Comparison of ENCODE assay signal across 8 cellular contexts in genomic region chr6:52162940-52163908, GRCh38. TPM values are rescaled to one million over a fixed set of nuclear protein-coding genes. Genes with fewer than 3 reads are reported as not detected.
A peak's percentile ranks its signal among the peaks of the same experiment; 100 is the strongest.
DNase-seq lines count a peak whose midpoint lies in the region; ATAC-seq, FAIRE-seq and TF ChIP-seq lines count a peak whose summit lies in the region.

No MANE protein-coding gene starts in this region.

- H3K9me2 ChIP-seq in HCT116 (ENCODE audit: insufficient read depth) = no peaks in the 10 kb centered on the region

- TF ChIP-seq EP300 in HepG2 (IDR thresholded peaks at IDR 0.05; ENCODE audit: low read depth in 2 of 2, low read length in 2 of 2) (no peak), HepG2 (CRISPR knock-in tag; IDR thresholded peaks at IDR 0.05; ENCODE audit: borderline replicate concordance) (no peak)

- intact Hi-C loops in left ventricle myocardium inferior (cut with micrococcal nuclease) = loop anchor here (10.0 kb wide), 1 partner anchor 72 kb away; no protein-coding TSS in a partner anchor
- intact Hi-C loops in right cardiac atrium (cut with DNase I) = no loop called here
- intact Hi-C loops in HCT116 (cut with micrococcal nuclease) = loop anchor here (1.0 to 2.0 kb wide), 4 partner anchors 71 to 500 kb away; no protein-coding TSS in a partner anchor
- intact Hi-C loops in HepG2 (cut with micrococcal nuclease; ENCODE audit: unreplicated experiment) = loop anchor here (1.0 to 2.0 kb wide), 4 partner anchors 71 to 500 kb away; no protein-coding TSS in a partner anchor

- RAD21 ChIA-PET in HCT116 (lab: Charles Lee; ENCODE audit: low non-redundant PET in 1 of 2, low total read pairs in 2 of 2, uncharacterized antibody in 2 of 2, unreplicated experiment in 2 of 2) = no interaction called here

- TF ChIP-seq CTCF in left ventricle myocardium inferior (IDR thresholded peaks at IDR 0.05; ENCODE audit: borderline replicate concordance) (peak; percentile 62), HCT116 (IDR thresholded peaks at IDR 0.05 in 2 of 3, conservative IDR thresholded peaks at IDR 0.05 in 1 of 3; ENCODE audit: borderline replicate concordance in 1 of 3, insufficient read depth in 1 of 3, low read depth in 2 of 3, low read length in 2 of 3) (peak; percentile 73 to 85 (median 84)), HepG2 (CRISPR knock-in tag; IDR thresholded peaks at IDR 0.05) (peak; percentile 85)

- ATAC-seq in right cardiac atrium = no peak
- peak; percentile 91 for ATAC-seq in HCT116
- peak; percentile 87 for ATAC-seq in HepG2
- ATAC-seq in GM19467 (IDR thresholded peaks at IDR 0.05; ENCODE audit: unreplicated experiment) = no peak

- H3K4me2 ChIP-seq in HCT116 (ENCODE audit: low read length) (no peak overlapping the region), HepG2 (ENCODE audit: low read depth, low read length) (no peak overlapping the region)

- no peaks in the 10 kb centered on the region for H4K20me1 ChIP-seq in HCT116 (ENCODE audit: insufficient read depth)
- H4K20me1 ChIP-seq in HepG2 (ENCODE audit: insufficient read depth, low read length) = no peaks in the 10 kb centered on the region

- FAIRE-seq in HepG2 (lab: Jason Lieb, UNC) = no peak

- DNase-seq in left ventricle myocardium inferior = no peak
- DNase-seq in right cardiac atrium = no peak
- DNase-seq in HCT116 (ENCODE audit: low read depth, low spot score) = peak; percentile 54
- peak; percentile 20 to 80 (median 43) for DNase-seq in NCI-H1417 (lab: John Stamatoyannopoulos, UW)
- peak; percentile 2 for DNase-seq in amniotic epithelial cell (ENCODE audit: low read depth)
- peak; percentile 53 for DNase-seq in HepG2 (ENCODE audit: low spot score)
- no peak for DNase-seq in iPS-NIHi11 (ENCODE audit: low spot score)

- TF ChIP-seq RAD21 in HCT116 (IDR thresholded peaks at IDR 0.05; ENCODE audit: low read depth) (peak; percentile 91), HepG2 (CRISPR knock-in tag; IDR thresholded peaks at IDR 0.05) (peak; percentile 88)

- H3K79me2 ChIP-seq in HCT116 (ENCODE audit: insufficient read depth, low read length) (no peaks in the 10 kb centered on the region), HepG2 (ENCODE audit: insufficient read depth, low read length) (no peaks in the 10 kb centered on the region)

- CTCF ChIA-PET in HCT116 (lab: Charles Lee) (interaction anchor here (0.6 to 2.7 kb wide), 8 partner anchors 10 to 511 kb away, joined by 3 to 21 read pairs (median 6); no protein-coding TSS in a partner anchor), HepG2 (lab: Yijun Ruan, JAX; ENCODE audit: low intra/inter-chr PET ratio, low total read pairs) (interaction anchor here (1.1 to 3.5 kb wide), 4 partner anchors 71 to 236 kb away, joined by 3 to 52 read pairs (median 12); no protein-coding TSS in a partner anchor)

- in situ Hi-C loops in HepG2 (cut with HindIII; ENCODE audit: extremely low pct_ligation_motif_present, low pct_unique_long_range_greater_than_20kb) = loop anchor here (5.0 to 25.0 kb wide), 4 partner anchors 72 to 499 kb away; partner anchors contain the start of gene TMEM14A

- H3K27ac ChIP-seq in left ventricle myocardium inferior (replicated peaks) (no peak overlapping the region), right cardiac atrium (ENCODE audit: low read length) (no peak overlapping the region), HCT116 (ENCODE audit: low read depth, low read length) (no peak overlapping the region), HepG2 (ENCODE audit: extremely low read length, insufficient read depth, low read length) (no peak overlapping the region)

- H3K4me3 ChIP-seq in left ventricle myocardium inferior (no peak overlapping the region), right cardiac atrium (ENCODE audit: low read length) (no peak overlapping the region), HCT116 (replicated peaks in 1 of 2; ENCODE audit: low read depth in 1 of 2, low read length in 2 of 2) (no peak overlapping the region), HepG2 (replicated peaks in 1 of 3; ENCODE audit: insufficient read depth in 1 of 3, low read depth in 2 of 3, low read length in 3 of 3) (no peak overlapping the region)

- H2AFZ ChIP-seq in HCT116 (ENCODE audit: low read depth, low read length, poor library complexity, severe bottlenecking) (no peak overlapping the region), HepG2 (ENCODE audit: low read length) (no peak overlapping the region)

- BruUV-seq in HCT116 (replicated peaks; lab: Mats Ljungman, UMichigan) (no TSS peak), HepG2 (replicated peaks; lab: Mats Ljungman, UMichigan) (no TSS peak)

- H3K36me3 ChIP-seq in left ventricle myocardium inferior (no peaks in the 10 kb centered on the region), HCT116 (ENCODE audit: control insufficient read depth in 1 of 2, insufficient read depth in 2 of 2, low read length in 2 of 2) (no peaks in the 10 kb centered on the region), HepG2 (replicated peaks in 1 of 2; ENCODE audit: control insufficient read depth in 1 of 2, insufficient read depth in 2 of 2, low read length in 2 of 2) (no peaks in the 10 kb centered on the region)

- POLR2A ChIA-PET in HCT116 (lab: Charles Lee) (no interaction called here), HepG2 (lab: Yijun Ruan, JAX) (interaction anchor here (1.5 kb wide), 1 partner anchor 121 kb away, joined by 3 read pairs; the partner anchor contains the start of gene MCM3)

- H3K4me1 ChIP-seq in left ventricle myocardium inferior (no peaks in the 10 kb centered on the region), right cardiac atrium (ENCODE audit: control insufficient read depth, insufficient read depth, low read length) (no peaks in the 10 kb centered on the region), HCT116 (ENCODE audit: control insufficient read depth in 1 of 2, insufficient read depth in 2 of 2, low read length in 2 of 2) (no peaks in the 10 kb centered on the region), HepG2 (ENCODE audit: insufficient read depth, low read length) (peaks cover 25% of the 10 kb centered on the region)

- H3K9me3 ChIP-seq in left ventricle myocardium inferior (replicated peaks) (peaks cover 7% of the 10 kb centered on the region), right cardiac atrium (ENCODE audit: control insufficient read depth, low read length) (no peaks in the 10 kb centered on the region), HCT116 (ENCODE audit: control insufficient read depth in 1 of 2, insufficient read depth in 1 of 2, low read depth in 1 of 2, low read length in 2 of 2) (no peaks in the 10 kb centered on the region), HepG2 (ENCODE audit: low read length) (peaks cover 6% of the 10 kb centered on the region; the same call in 1 of the 2 replicates)

- H3K9ac ChIP-seq in HCT116 (ENCODE audit: low read length) (no peak overlapping the region), HepG2 (ENCODE audit: insufficient read depth, low read depth, low read length) (no peak overlapping the region)

- 68% methylated on average over 4 of the region's 4 CpGs for WGBS in right cardiac atrium
- WGBS in HepG2 (ENCODE audit: low lambda C conversion rate) = 22% methylated on average over 4 of the region's 4 CpGs

- H3K27me3 ChIP-seq in left ventricle myocardium inferior (ENCODE audit: low read depth) = no peaks in the 10 kb centered on the region
- no peaks in the 10 kb centered on the region for H3K27me3 ChIP-seq in right cardiac atrium (ENCODE audit: control insufficient read depth, insufficient read depth)
- no peaks in the 10 kb centered on the region for H3K27me3 ChIP-seq in HCT116 (ENCODE audit: insufficient read depth, low read length)
- H3K27me3 ChIP-seq in HepG2 (ENCODE audit: control insufficient read depth in 1 of 2, insufficient read depth in 2 of 2, low read length in 2 of 2) = no peaks in the 10 kb centered on the region

- TF ChIP-seq POLR2A in HCT116 (IDR thresholded peaks at IDR 0.05; ENCODE audit: borderline replicate concordance, extremely low read depth, insufficient read depth, insufficient read length) (no peak), HepG2 (IDR thresholded peaks at IDR 0.05; ENCODE audit: insufficient read depth in 1 of 2, low read depth in 2 of 2, low read length in 2 of 2) (no peak)

TF ChIP-seq in HCT116, 20 proteins besides CTCF, POLR2A, EP300 and RAD21 (continues in another document):
- TF ChIP-seq ATF3 (IDR thresholded peaks at IDR 0.05) = peak; percentile 27; the same call in 1 of the 2 replicates

TF ChIP-seq in HepG2, 621 proteins besides CTCF, POLR2A, EP300 and RAD21 (continues in another document):
- TF ChIP-seq POLR2G (IDR thresholded peaks at IDR 0.05; ENCODE audit: low read depth, low read length) (no peak), ZNF580 (CRISPR knock-in tag; IDR thresholded peaks at IDR 0.05; ENCODE audit: borderline replicate concordance, low read depth) (no peak), SMAD3 (CRISPR knock-in tag; IDR thresholded peaks at IDR 0.05) (no peak), CBX1 (IDR thresholded peaks at IDR 0.05; ENCODE audit: low read depth) (no peak)

RNA-seq across cellular contexts. Expression of gene IL17A, which starts 23.0 kb away (rescaled TPM):
- total RNA-seq in left ventricle myocardium inferior (not detected), right cardiac atrium (not detected), HCT116 (2021; ENCODE audit: unreplicated experiment) (not detected), HepG2 (2016; rRNA removed; fragmentation: Illumina TruSeq; extraction: Trizol) (not detected in 2 replicates)
- polyA plus RNA-seq in right cardiac atrium (not detected), HepG2 (2011; rRNA removed) (not detected in 2 replicates)
- not detected in 2 replicates for polyA plus RNA-seq in HCT116 (2012)
- not detected in 2 replicates for total RNA-seq in HepG2 (2016; cell fraction: cytosol; rRNA removed; fragmentation: Illumina TruSeq; extraction: Trizol; ENCODE audit: low read depth)
- total RNA-seq in HepG2 (2016; cell fraction: insoluble cytoplasmic fraction; rRNA removed; fragmentation: Illumina TruSeq; extraction: Trizol) = not detected in 2 replicates
- total RNA-seq in HepG2 (2016; cell fraction: membrane; rRNA removed; fragmentation: Illumina TruSeq; extraction: Trizol) = not detected in 2 replicates
- total RNA-seq in HepG2 (2016; cell fraction: nucleus; rRNA removed; fragmentation: Illumina TruSeq; extraction: Trizol) = not detected in 2 replicates
- not detected in 2 replicates for polyA plus RNA-seq in HepG2 (2011; cell fraction: cytosol; rRNA removed)
- polyA plus RNA-seq in HepG2 (2011; cell fraction: nucleus; rRNA removed) = not detected in 2 replicates
- polyA plus RNA-seq in HepG2 (2012) = not detected in 2 replicates
- polyA plus RNA-seq in HepG2 (2016; cell fraction: cytosol; fragmentation: Illumina TruSeq; extraction: Trizol; ENCODE audit: low read depth) = not detected in 2 replicates
- not detected in 2 replicates for polyA plus RNA-seq in HepG2 (2016; cell fraction: insoluble cytoplasmic fraction; fragmentation: Illumina TruSeq; extraction: Trizol; ENCODE audit: low read depth)
- polyA plus RNA-seq in HepG2 (2016; cell fraction: membrane; fragmentation: Illumina TruSeq; extraction: Trizol; ENCODE audit: low read depth) = not detected in 2 replicates
- polyA plus RNA-seq in HepG2 (2016; cell fraction: nucleus; fragmentation: Illumina TruSeq; extraction: Trizol; ENCODE audit: insufficient read depth, low read depth) = not detected in 2 replicates
- polyA minus RNA-seq in HepG2 (2011; rRNA and poly(A)+ RNA removed; ENCODE audit: low replicate concordance) = not detected in 2 replicates
- not detected in 2 replicates for polyA minus RNA-seq in HepG2 (2011; cell fraction: cytosol; rRNA and poly(A)+ RNA removed)
- polyA minus RNA-seq in HepG2 (2011; cell fraction: nucleus; rRNA and poly(A)+ RNA removed) = not detected in 2 replicates

Comparison
In these comparisons a context has a peak if more than half of its experiments do, and no peak if none do; other contexts are left out.
1. intact Hi-C loops: an anchor here in left ventricle myocardium inferior (10.0 kb wide), HCT116 (1.0 to 2.0 kb wide) and HepG2 (1.0 to 2.0 kb wide); none called in right cardiac atrium.
2. DNase-seq: peak in HCT116 (single experiment), NCI-H1417 (3 of 3), amniotic epithelial cell (single experiment) and HepG2 (single experiment); none in left ventricle myocardium inferior (single experiment), right cardiac atrium (0 of 3) and iPS-NIHi11 (single experiment).
3. ATAC-seq: peak in HCT116 (single experiment) and HepG2 (single experiment); none in right cardiac atrium (0 of 2) and GM19467 (single experiment).
4. Peak in every context shown above with its lines, with median percentiles within 50 percentile points of each other: CTCF ChIP-seq.